Comparison of ENCODE assay signal across 9 cellular contexts in genomic region chr3:150370982-150371381, GRCh38. TPM values are rescaled to one million over a fixed set of nuclear protein-coding genes. Genes with fewer than 3 reads are reported as not detected.
DNase-seq lines count a peak whose midpoint lies in the region; ATAC-seq and TF ChIP-seq lines count a peak whose summit lies in the region.
"Had no signal": no experiment of that assay in that cellular context is flagged by ENCODE, and none has a peak within 500 bp of the region (broad histone marks: within the 10 kb centered on the region; RNA-seq: fewer than 3 reads in every experiment).

No MANE protein-coding gene starts in this region.

- H3K4me2 ChIP-seq in mesenchymal stem cell (ENCODE audit: low read length, poor library complexity, severe bottlenecking) = peak overlapping the region; percentile 51

- H2AFZ ChIP-seq in mesenchymal stem cell (ENCODE audit: low read depth, low read length) = no peak overlapping the region

- H3K27me3 ChIP-seq in MG63 (no peaks in the 10 kb centered on the region), mesenchymal stem cell (ENCODE audit: control insufficient read depth in 1 of 2, insufficient read depth in 1 of 2, low read length in 2 of 2) (no peaks in the 10 kb centered on the region), transverse colon (no peaks in the 10 kb centered on the region)

- in situ Hi-C loops in transverse colon (cut with MboI; ENCODE audit: low pct_ligation_motif_present in 1 of 4, low pct_unique_long_range_greater_than_20kb in 1 of 4, low sequenced_read_pairs in 3 of 4) = no loop called here

- TF ChIP-seq POLR2A in transverse colon (IDR thresholded peaks at IDR 0.05) = no peak

- CTCF ChIA-PET in RWPE1 (lab: Yijun Ruan, JAX) = no interaction called here

- no peaks in the 10 kb centered on the region for H3K4me1 ChIP-seq in mesenchymal stem cell (ENCODE audit: control insufficient read depth, insufficient read depth, low read depth, low read length)
- H3K4me1 ChIP-seq in transverse colon = peaks cover 0 to 30% (median 0%) of the 10 kb centered on the region in 4 donors

- H3K4me3 ChIP-seq in MG63 = peak overlapping the region; percentile 32
- peak overlapping the region; percentile 55 for H3K4me3 ChIP-seq in choroid plexus epithelial cell (ENCODE audit: low read depth, low read length)
- peak overlapping the region in 1 of 2 experiments; percentile 78 for H3K4me3 ChIP-seq in mesenchymal stem cell (ENCODE audit: insufficient read depth in 1 of 2, low read depth in 1 of 2, low read length in 2 of 2)
- peak overlapping the region in 1 of 4 donors; percentile 43 for H3K4me3 ChIP-seq in transverse colon

- H3K27ac ChIP-seq in mesenchymal stem cell (ENCODE audit: low read length, poor library complexity, severe bottlenecking) (peak overlapping the region; percentile 96), transverse colon (peak overlapping the region; percentile 79 to 85 (median 84)), RWPE1 (no peak overlapping the region)

- DNase-seq in MG63 (no peak), choroid plexus epithelial cell (ENCODE audit: low read depth) (peak; percentile 28), mesenchymal stem cell (peak; percentile 37), transverse colon (no peak), cerebellar cortex (ENCODE audit: low spot score) (no peak), GDM1 (lab: John Stamatoyannopoulos, UW) (no peak), RWPE1 (ENCODE audit: low spot score) (no peak)
- DNase-seq: NCI-H1417 treated with DMSO at 0.1 percent for 48 hours had no signal

- TF ChIP-seq CTCF in choroid plexus epithelial cell (conservative IDR thresholded peaks at IDR 0.05; ENCODE audit: low read depth, low read length) (no peak), transverse colon (IDR thresholded peaks at IDR 0.05) (no peak), RWPE1 (conservative IDR thresholded peaks at IDR 0.05; ENCODE audit: low read depth) (no peak)

- H2BK12ac ChIP-seq in mesenchymal stem cell (ENCODE audit: low read length in 2 of 2) = no peak overlapping the region

- no peak overlapping the region for H4K8ac ChIP-seq in mesenchymal stem cell (ENCODE audit: low read length)

- POLR2A ChIA-PET in RWPE1 (lab: Yijun Ruan, JAX; ENCODE audit: low non-redundant PET) = no interaction called here

- H2AK5ac ChIP-seq in mesenchymal stem cell (ENCODE audit: low read length, severe bottlenecking) = peak overlapping the region; percentile 85

- H3K9ac ChIP-seq in mesenchymal stem cell (ENCODE audit: low read length) = peak overlapping the region; percentile 93

- H3K9me3 ChIP-seq in MG63 (peaks cover 4% of the 10 kb centered on the region), mesenchymal stem cell (ENCODE audit: control insufficient read depth, low read length) (no peaks in the 10 kb centered on the region), transverse colon (no peaks in the 10 kb centered on the region)

- intact Hi-C loops in transverse colon (cut with DNase I; ENCODE audit: low total_unique reads) = loop anchor here (5.0 kb wide), 1 partner anchor 36 kb away; the partner anchor contains the start of gene TSC22D2

- no peak overlapping the region for H3K18ac ChIP-seq in mesenchymal stem cell (ENCODE audit: low read depth in 1 of 2, low read length in 2 of 2)

- H3K14ac ChIP-seq in mesenchymal stem cell (ENCODE audit: low read length in 2 of 2) = no peak overlapping the region

- H3K4ac ChIP-seq in mesenchymal stem cell (ENCODE audit: low read depth in 1 of 2, low read length in 2 of 2) = no peak overlapping the region

- no peak overlapping the region for H2BK15ac ChIP-seq in mesenchymal stem cell (ENCODE audit: low read depth, poor library complexity, severe bottlenecking)

- H3K23ac ChIP-seq in mesenchymal stem cell (ENCODE audit: low read length in 2 of 2) = no peak overlapping the region

- no peaks in the 10 kb centered on the region for H3K79me1 ChIP-seq in mesenchymal stem cell (replicated peaks; ENCODE audit: low read length, poor library complexity, severe bottlenecking)

- no peak overlapping the region for H4K91ac ChIP-seq in mesenchymal stem cell (ENCODE audit: low read length)

- H2BK120ac ChIP-seq in mesenchymal stem cell (ENCODE audit: low read depth, low read length) = no peak overlapping the region

- H3K36me3 ChIP-seq in MG63 (no peaks in the 10 kb centered on the region; the same call in 1 of the 2 replicates), mesenchymal stem cell (ENCODE audit: control insufficient read depth in 1 of 2, insufficient read depth in 2 of 2, low read depth in 1 of 2, low read length in 2 of 2) (no peaks in the 10 kb centered on the region), transverse colon (no peaks in the 10 kb centered on the region)

- ATAC-seq in HG03469 (IDR thresholded peaks at IDR 0.05; ENCODE audit: unreplicated experiment) = no peak

- TF ChIP-seq EP300 in transverse colon (IDR thresholded peaks at IDR 0.05; ENCODE audit: low read depth) = no peak

- 54% methylated on average over 1 of the region's 2 CpGs for WGBS in mesenchymal stem cell
- 62 to 68% methylated on average over 2 of the region's 2 CpGs for WGBS in transverse colon (ENCODE audit: low coverage in 1 of 2), 2 donors

- peak overlapping the region; percentile 97 for H2BK5ac ChIP-seq in mesenchymal stem cell (ENCODE audit: low read depth, low read length, poor library complexity, severe bottlenecking)

RNA-seq across cellular contexts. Expression of gene TSC22D2, which starts 37.1 kb away (rescaled TPM):
- 6.3 and 10.3 TPM in 2 replicates for total RNA-seq in MG63 (2014; rRNA removed; shearing (Covaris generic); ENCODE audit: low replicate concordance)
- polyA plus RNA-seq in mesenchymal stem cell (2013, experiment 1 of 2) = 29.1 TPM
- 29.3 TPM for polyA plus RNA-seq in mesenchymal stem cell (2013, experiment 2 of 2)
- total RNA-seq in transverse colon = 10 to 100 TPM; 19.8 to 59.7 (median 29.5) TPM

Comparison
In these comparisons a context has a peak if more than half of its experiments do, and no peak if none do; other contexts are left out.
1. DNase-seq: peak in choroid plexus epithelial cell (single experiment) and mesenchymal stem cell (single experiment); none in MG63 (single experiment), transverse colon (single experiment), cerebellar cortex (single experiment), GDM1 (single experiment) and RWPE1 (single experiment).